Comparison of ENCODE assay signal across 22 cellular contexts in the genomic region with DNA sequence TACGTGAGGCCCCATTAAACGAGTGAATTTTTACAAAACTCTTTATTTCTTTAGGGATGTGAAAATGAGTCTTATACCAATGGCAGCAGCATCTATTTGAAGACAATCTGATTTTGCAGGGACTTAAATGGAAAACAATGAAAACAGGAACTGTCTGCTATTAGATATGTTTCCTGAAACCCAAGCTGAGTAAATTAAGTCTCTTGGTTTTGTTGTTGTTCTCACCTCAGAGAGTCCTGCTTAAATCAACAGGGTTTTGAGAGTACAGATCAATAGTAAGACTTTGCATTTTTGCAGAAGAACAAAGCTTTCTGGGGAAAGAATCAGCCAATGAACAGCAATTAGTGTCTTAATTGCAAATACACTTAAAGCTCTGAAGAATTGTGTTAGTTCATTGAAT. TPM values are rescaled to one million over a fixed set of nuclear protein-coding genes. Genes with fewer than 3 reads are reported as not detected.
DNase-seq lines count a peak whose midpoint lies in the region; ATAC-seq and TF ChIP-seq lines count a peak whose summit lies in the region.
"Had no signal": no experiment of that assay in that cellular context is flagged by ENCODE, and none has a peak within 500 bp of the region (broad histone marks: within the 10 kb centered on the region; RNA-seq: fewer than 3 reads in every experiment).

No MANE protein-coding gene starts in this region.

- no peaks in the 10 kb centered on the region for H3K27me3 ChIP-seq in CD8-positive, alpha-beta memory T cell (ENCODE audit: insufficient read depth, low read length, poor library complexity, severe bottlenecking)
- H3K27me3 ChIP-seq: BLaER1, MG63 had no signal

- H3K36me3 Mint-ChIP-seq in endothelial cell (ENCODE audit: low read depth, unreplicated experiment): no peaks in the 10 kb centered on the region
- no peaks in the 10 kb centered on the region for H3K36me3 Mint-ChIP-seq in CD8-positive, alpha-beta memory T cell
- H3K36me3 Mint-ChIP-seq: CD4-positive, alpha-beta memory T cell had no signal

- peak overlapping the region; percentile 88 for H3K27ac Mint-ChIP-seq in endothelial cell (ENCODE audit: unreplicated experiment)
- no peak overlapping the region for H3K27ac Mint-ChIP-seq in CD8-positive, alpha-beta memory T cell
- H3K27ac Mint-ChIP-seq: CD4-positive, alpha-beta memory T cell had no signal

- POLR2A ChIA-PET in CD8-positive, alpha-beta memory T cell (lab: Charles Lee): no interaction called here

- no peak for TF ChIP-seq CTCF in endothelial cell (IDR thresholded peaks at IDR 0.05; ENCODE audit: unreplicated experiment)

- CTCF ChIA-PET in CD8-positive, alpha-beta memory T cell (lab: Charles Lee): interaction anchor here (0.9 kb wide), 1 partner anchor 15 kb away, joined by 3 read pairs; no protein-coding TSS in a partner anchor

- H3K4me1 ChIP-seq in CD8-positive, alpha-beta memory T cell (ENCODE audit: insufficient read depth, low read length): no peaks in the 10 kb centered on the region
- H3K4me1 ChIP-seq: BLaER1 had no signal

- DNase-seq in endothelial cell (ENCODE audit: low spot score) (no peak), KBM-7 (no peak), NCI-H446 treated with DMSO at 0.1 percent for 48 hours (lab: John Stamatoyannopoulos, UW) (no peak)
- no peak for DNase-seq in CD8-positive, alpha-beta memory T cell
- DNase-seq: Calu3; CD4-positive, alpha-beta memory T cell; GF-D8; IMR-90; Karpas-422; MG63; NCI-H1048; NCI-H1436; NCI-H1930; NCI-H524 treated with DMSO at 0.1 percent for 48 hours; PC-3; T-helper 1 cell had no signal

- no peaks in the 10 kb centered on the region for H3K9me3 Mint-ChIP-seq in endothelial cell (ENCODE audit: unreplicated experiment)
- peaks cover 4 to 16% (median 10%) of the 10 kb centered on the region in 5 donors for H3K9me3 Mint-ChIP-seq in CD8-positive, alpha-beta memory T cell

- H3K4me1 Mint-ChIP-seq in endothelial cell (ENCODE audit: unreplicated experiment): peaks cover 27% of the 10 kb centered on the region
- no peaks in the 10 kb centered on the region for H3K4me1 Mint-ChIP-seq in CD8-positive, alpha-beta memory T cell
- H3K4me1 Mint-ChIP-seq: CD4-positive, alpha-beta memory T cell had no signal

- H3K4me3 Mint-ChIP-seq in endothelial cell (ENCODE audit: unreplicated experiment): no peak overlapping the region
- no peak overlapping the region for H3K4me3 Mint-ChIP-seq in CD8-positive, alpha-beta memory T cell
- H3K4me3 Mint-ChIP-seq: CD4-positive, alpha-beta memory T cell had no signal

- in situ Hi-C loops in KBM-7 (cut with MboI; ENCODE audit: low pct_unique_long_range_greater_than_20kb, low sequenced_read_pairs): loop anchor here (25.0 kb wide), 1 partner anchor 337 kb away; no protein-coding TSS in a partner anchor

- no peaks in the 10 kb centered on the region for H3K9me3 ChIP-seq in CD8-positive, alpha-beta memory T cell (ENCODE audit: low read length)
- H3K9me3 ChIP-seq: A549, BLaER1 had no signal

- peak; percentile 76 for ATAC-seq in GM18502 (IDR thresholded peaks at IDR 0.05; ENCODE audit: poor library complexity, unreplicated experiment)
- peak; percentile 81 for ATAC-seq in HG02610 (IDR thresholded peaks at IDR 0.05; ENCODE audit: unreplicated experiment)
- peak; percentile 59 for ATAC-seq in HG03442 (IDR thresholded peaks at IDR 0.05; ENCODE audit: unreplicated experiment)
- no peak for ATAC-seq in HG02571 (IDR thresholded peaks at IDR 0.05; ENCODE audit: unreplicated experiment)
- ATAC-seq: A549, PC-3 had no signal

- H3K36me3 ChIP-seq in CD8-positive, alpha-beta memory T cell (ENCODE audit: insufficient read depth, low read length): no peaks in the 10 kb centered on the region
- H3K36me3 ChIP-seq: BLaER1, MG63 had no signal

- H3K4me3 ChIP-seq in CD8-positive, alpha-beta memory T cell (ENCODE audit: low read length): no peak overlapping the region
- H3K4me3 ChIP-seq: A549, BLaER1, MG63 had no signal

- H3K27ac ChIP-seq in CD8-positive, alpha-beta memory T cell (ENCODE audit: low read depth, low read length): no peak overlapping the region
- H3K27ac ChIP-seq: A549, BLaER1 had no signal

- H3K27me3 Mint-ChIP-seq in endothelial cell (ENCODE audit: unreplicated experiment): no peaks in the 10 kb centered on the region
- peaks cover 5 to 28% of the 10 kb centered on the region in 2 donors for H3K27me3 Mint-ChIP-seq in CD8-positive, alpha-beta memory T cell

RNA-seq across cellular contexts. Expression of a gene that starts 39.1 kb away (rescaled TPM):
- total RNA-seq in endothelial cell (ENCODE audit: unreplicated experiment): 1.1 TPM
- not detected for total RNA-seq in CD8-positive, alpha-beta memory T cell
- not detected for polyA plus RNA-seq in CD8-positive, alpha-beta memory T cell
- total RNA-seq: CD4-positive, alpha-beta memory T cell; IMR-90 had no signal
- polyA plus RNA-seq: A549; CD4-positive, alpha-beta memory T cell; IMR-90 had no signal
